Comparison of ENCODE assay signal across 9 cellular contexts in genomic region chr2:155368934-155369333, GRCh38.
DNase-seq lines count a peak whose midpoint lies in the region; ATAC-seq, FAIRE-seq and TF ChIP-seq lines count a peak whose summit lies in the region.
"Had no signal": no experiment of that assay in that cellular context is flagged by ENCODE, and none has a peak within 500 bp of the region (broad histone marks: within the 10 kb centered on the region; RNA-seq: fewer than 3 reads in every experiment).

No MANE protein-coding gene starts in this region.

- H3K36me3 ChIP-seq in small intestine (ENCODE audit: control insufficient read depth in 2 of 2, insufficient read depth in 2 of 2, low read length in 2 of 2), result no peaks in the 10 kb centered on the region

- H3K9me3 ChIP-seq in small intestine (ENCODE audit: control insufficient read depth, low read depth), result no peaks in the 10 kb centered on the region

- no peaks in the 10 kb centered on the region for H3K27me3 Mint-ChIP-seq in stimulated activated naive CD8-positive, alpha-beta T cell treated with anti-CD3 and anti-CD28 coated beads, Interleukin-15, amount 100 ng/mL, for 72 hours
- H3K27me3 Mint-ChIP-seq: CD4-positive, CD25-positive, alpha-beta regulatory T cell had no signal

- H3K4me1 ChIP-seq in small intestine (ENCODE audit: control insufficient read depth in 2 of 2, insufficient read depth in 1 of 2, low read depth in 1 of 2, low read length in 1 of 2), result no peaks in the 10 kb centered on the region

- H3K4me3 ChIP-seq in cardiac fibroblast (replicated peaks in 1 of 2; ENCODE audit: low read depth in 2 of 2, low read length in 2 of 2), result no peak overlapping the region
- no peak overlapping the region for H3K4me3 ChIP-seq in small intestine (ENCODE audit: low read depth in 1 of 2, low read length in 2 of 2)

- H3K27ac ChIP-seq in small intestine (ENCODE audit: low read depth in 1 of 2, low read length in 1 of 2), result no peak overlapping the region

- ATAC-seq in stimulated activated naive CD8-positive, alpha-beta T cell treated with anti-CD3 and anti-CD28 coated beads, Interleukin-15, amount 100 ng/mL, for 72 hours, result no peak

- H3K27ac Mint-ChIP-seq in stimulated activated naive CD8-positive, alpha-beta T cell treated with anti-CD3 and anti-CD28 coated beads, Interleukin-15, amount 100 ng/mL, for 72 hours, result no peak overlapping the region
- H3K27ac Mint-ChIP-seq: CD4-positive, CD25-positive, alpha-beta regulatory T cell had no signal

- no peaks in the 10 kb centered on the region for H3K9me3 Mint-ChIP-seq in stimulated activated naive CD8-positive, alpha-beta T cell treated with anti-CD3 and anti-CD28 coated beads, Interleukin-15, amount 100 ng/mL, for 72 hours

- no peak overlapping the region for H3K4me3 Mint-ChIP-seq in stimulated activated naive CD8-positive, alpha-beta T cell treated with anti-CD3 and anti-CD28 coated beads, Interleukin-15, amount 100 ng/mL, for 72 hours
- H3K4me3 Mint-ChIP-seq: CD4-positive, CD25-positive, alpha-beta regulatory T cell had no signal

- FAIRE-seq in small intestine (lab: Jason Lieb, UNC), result no peak

- peaks cover 0 to 2% of the 10 kb centered on the region in 2 donors for H3K27me3 ChIP-seq in small intestine (ENCODE audit: control insufficient read depth in 2 of 2, insufficient read depth in 2 of 2, low read length in 2 of 2)

- DNase-seq in NCI-H2196 (lab: John Stamatoyannopoulos, UW; ENCODE audit: unreplicated experiment), result peak; percentile 3
- no peak for DNase-seq in NCI-H2196 treated with DMSO at 0.1 percent for 48 hours (lab: John Stamatoyannopoulos, UW; ENCODE audit: unreplicated experiment)
- peak; percentile 2 for DNase-seq in NCI-H146 treated with DMSO at 0.1 percent for 48 hours (lab: John Stamatoyannopoulos, UW; ENCODE audit: unreplicated experiment)
- DNase-seq in cardiac fibroblast (ENCODE audit: low read depth in 2 of 2), result peak; percentile 15 to 28
- peak; percentile 28 for DNase-seq in small intestine
- no peak for DNase-seq in NCI-H2107 treated with DMSO at 0.1 percent for 48 hours (lab: John Stamatoyannopoulos, UW; ENCODE audit: unreplicated experiment)
- DNase-seq in anterior cingulate cortex (lab: John Stamatoyannopoulos, UW), result no peak
- DNase-seq in stimulated activated naive CD8-positive, alpha-beta T cell treated with anti-CD3 and anti-CD28 coated beads, Interleukin-15, amount 100 ng/mL, for 72 hours, result no peak

- H3K4me1 Mint-ChIP-seq in stimulated activated naive CD8-positive, alpha-beta T cell treated with anti-CD3 and anti-CD28 coated beads, Interleukin-15, amount 100 ng/mL, for 72 hours, result no peaks in the 10 kb centered on the region
- H3K4me1 Mint-ChIP-seq: CD4-positive, CD25-positive, alpha-beta regulatory T cell had no signal

- no peak for TF ChIP-seq CTCF in cardiac fibroblast (IDR thresholded peaks at IDR 0.05; ENCODE audit: low read depth, low read length)

- 2 to 38% (median 15%) methylated on average over 1 of the region's 1 CpG for WGBS in small intestine, 3 donors

Comparison
In these comparisons a context has a peak if more than half of its experiments do, and no peak if none do; other contexts are left out.
1. DNase-seq: peak in NCI-H2196 (single experiment), NCI-H146 treated with DMSO at 0.1 percent for 48 hours (single experiment), cardiac fibroblast (2 of 2) and small intestine (single experiment); none in NCI-H2196 treated with DMSO at 0.1 percent for 48 hours (single experiment), NCI-H2107 treated with DMSO at 0.1 percent for 48 hours (single experiment), anterior cingulate cortex (0 of 58) and stimulated activated naive CD8-positive, alpha-beta T cell treated with anti-CD3 and anti-CD28 coated beads, Interleukin-15, amount 100 ng/mL, for 72 hours (0 of 2).